12 cellular contexts compared by ENCODE assay signal in genomic region chr5:71836084-71836483, GRCh38.
DNase-seq lines count a peak whose midpoint lies in the region; ATAC-seq, FAIRE-seq and TF ChIP-seq lines count a peak whose summit lies in the region.
"Had no signal": no experiment of that assay in that cellular context is flagged by ENCODE, and none has a peak within 500 bp of the region (broad histone marks: within the 10 kb centered on the region; RNA-seq: fewer than 3 reads in every experiment).

No MANE protein-coding gene starts in this region.

- H3K36me3 ChIP-seq in PC-3 (ENCODE audit: low read depth, low read length) (no peaks in the 10 kb centered on the region), H1 (ENCODE audit: control insufficient read depth in 2 of 4, insufficient read depth in 4 of 4, low read length in 3 of 4) (no peaks in the 10 kb centered on the region)
- H3K36me3 ChIP-seq: SJSA1, upper lobe of right lung had no signal

- H3K4me2 ChIP-seq in PC-3 (ENCODE audit: low read length), result no peak overlapping the region
- H3K4me2 ChIP-seq in H1 (ENCODE audit: insufficient read depth in 1 of 2, low read depth in 2 of 2, low read length in 2 of 2), result no peak overlapping the region

- DNase-seq in DMS53 (lab: John Stamatoyannopoulos, UW) (peak; percentile 22), DMS53 treated with DMSO at 0.1 percent for 48 hours (lab: John Stamatoyannopoulos, UW; ENCODE audit: unreplicated experiment) (no peak), PC-3 (peak; percentile 32), H1 (ENCODE audit: low read depth in 1 of 2, low spot score in 2 of 2) (no peak), osteocyte (ENCODE audit: extremely low spot score, unreplicated experiment) (no peak), GF-D8 (lab: John Stamatoyannopoulos, UW) (no peak), Right ventricle myocardium superior (no peak)
- no peak for DNase-seq in stimulated activated effector memory CD8-positive, alpha-beta T cell treated with anti-CD3 and anti-CD28 coated beads, Interleukin-12 subunit alpha, Interleukin-12 subunit beta, amount 100 ng/mL, for 72 hours (ENCODE audit: low spot score in 2 of 2)
- DNase-seq: upper lobe of right lung had no signal

- H4K8ac ChIP-seq in H1 (ENCODE audit: extremely low read depth, insufficient read depth, low read length), result no peak overlapping the region

- H3K79me2 ChIP-seq in PC-3 (ENCODE audit: low read length), result no peaks in the 10 kb centered on the region
- H3K79me2 ChIP-seq in H1 (ENCODE audit: control insufficient read depth in 1 of 2, insufficient read depth in 2 of 2, low read length in 2 of 2), result no peaks in the 10 kb centered on the region

- H3K27ac Mint-ChIP-seq in osteocyte (ENCODE audit: unreplicated experiment), result no peak overlapping the region
- no peak overlapping the region for H3K27ac Mint-ChIP-seq in stimulated activated effector memory CD8-positive, alpha-beta T cell treated with anti-CD3 and anti-CD28 coated beads, Interleukin-12 subunit alpha, Interleukin-12 subunit beta, amount 100 ng/mL, for 72 hours
- H3K27ac Mint-ChIP-seq: nephron, WTC11 had no signal

- no peak overlapping the region for H3K4ac ChIP-seq in H1 (replicated peaks; ENCODE audit: insufficient read length, low read depth, low read length)

- no peak for TF ChIP-seq EP300 in H1 (IDR thresholded peaks at IDR 0.05; ENCODE audit: borderline replicate concordance in 1 of 2, low read depth in 2 of 2, low read length in 2 of 2)

- H3K27ac ChIP-seq in PC-3 (ENCODE audit: low read length) (no peak overlapping the region), H1 (ENCODE audit: low read depth, low read length) (no peak overlapping the region)
- H3K27ac ChIP-seq: SJSA1, upper lobe of right lung had no signal

- H2AFZ ChIP-seq in PC-3 (ENCODE audit: low read length) (no peak overlapping the region), H1 (ENCODE audit: low read length) (no peak overlapping the region)

- H3K27me3 ChIP-seq in PC-3 (ENCODE audit: low read length) (no peaks in the 10 kb centered on the region), H1 (replicated peaks in 1 of 4; ENCODE audit: control insufficient read depth in 3 of 4, extremely low read depth in 1 of 4, insufficient read depth in 3 of 4, low read length in 3 of 4) (no peaks in the 10 kb centered on the region; a peak in 1 of 7 replicates)
- H3K27me3 ChIP-seq: SJSA1, upper lobe of right lung had no signal

- H2BK120ac ChIP-seq in H1 (replicated peaks; ENCODE audit: low read depth, low read length), result no peak overlapping the region

- POLR2A ChIA-PET in PC-3 (lab: Charles Lee; ENCODE audit: unreplicated experiment), result no interaction called here
- POLR2A ChIA-PET in H1 (lab: Charles Lee; ENCODE audit: partially characterized antibody), result no interaction called here

- H3K27me3 Mint-ChIP-seq in osteocyte (ENCODE audit: unreplicated experiment), result no peaks in the 10 kb centered on the region

- no peak overlapping the region for H2BK12ac ChIP-seq in H1 (ENCODE audit: low read depth, low read length)

- no peaks in the 10 kb centered on the region for H3K79me1 ChIP-seq in H1 (ENCODE audit: low read depth, low read length)

- peak; percentile 59 for TF ChIP-seq CTCF in PC-3 (conservative IDR thresholded peaks at IDR 0.05; ENCODE audit: low read depth, low read length)
- TF ChIP-seq CTCF in H1 (IDR thresholded peaks at IDR 0.05; ENCODE audit: control extremely low read depth in 1 of 3, insufficient read depth in 1 of 3, low read depth in 1 of 3, low read length in 3 of 3), result no peak; a peak in 1 of 4 replicates
- TF ChIP-seq CTCF in osteocyte (IDR thresholded peaks at IDR 0.05), result peak; percentile 47

- CTCF ChIA-PET in PC-3 (lab: Charles Lee) (no interaction called here), H1 (lab: Charles Lee; ENCODE audit: partially characterized antibody) (interaction anchor here (0.5 kb wide), 1 partner anchor 329 kb away, joined by 3 read pairs; no protein-coding TSS in a partner anchor)

- H2BK5ac ChIP-seq in H1 (ENCODE audit: low read depth, low read length), result no peak overlapping the region

- TF ChIP-seq RAD21 in H1 (IDR thresholded peaks at IDR 0.05 in 1 of 2, conservative IDR thresholded peaks at IDR 0.05 in 1 of 2; ENCODE audit: low read depth in 2 of 2, low read length in 2 of 2), result peak; percentile 16 to 32; a peak in 3 of 4 replicates

- no peaks in the 10 kb centered on the region for H3K9me2 ChIP-seq in PC-3 (replicated peaks; ENCODE audit: low read length)

- BruUV-seq in PC-3 (replicated peaks; lab: Mats Ljungman, UMichigan), result no TSS peak

- H3K23me2 ChIP-seq in H1 (ENCODE audit: low read depth, low read length), result no peaks in the 10 kb centered on the region

- no peak overlapping the region for H3K14ac ChIP-seq in H1 (ENCODE audit: insufficient read length)

- H2BK15ac ChIP-seq in H1 (ENCODE audit: low read length), result no peak overlapping the region

- H2BK20ac ChIP-seq in H1 (ENCODE audit: low read length), result no peak overlapping the region

- H2AK5ac ChIP-seq in H1 (ENCODE audit: low read depth, low read length), result no peak overlapping the region

- H4K20me1 ChIP-seq in PC-3 (ENCODE audit: low read length) (no peaks in the 10 kb centered on the region), H1 (replicated peaks in 1 of 2; ENCODE audit: control insufficient read depth in 1 of 2, insufficient read depth in 2 of 2, low read length in 2 of 2) (no peaks in the 10 kb centered on the region)

- no peak overlapping the region for H3K56ac ChIP-seq in H1 (replicated peaks; ENCODE audit: insufficient read length, low read depth, low read length)

- H3K4me1 Mint-ChIP-seq in osteocyte (ENCODE audit: unreplicated experiment), result peaks cover 6% of the 10 kb centered on the region
- H3K4me1 Mint-ChIP-seq in stimulated activated effector memory CD8-positive, alpha-beta T cell treated with anti-CD3 and anti-CD28 coated beads, Interleukin-12 subunit alpha, Interleukin-12 subunit beta, amount 100 ng/mL, for 72 hours, result no peaks in the 10 kb centered on the region

- no peak for FAIRE-seq in H1 (lab: Jason Lieb, UNC)

- no peaks in the 10 kb centered on the region for H3K36me3 Mint-ChIP-seq in osteocyte (ENCODE audit: unreplicated experiment)
- H3K36me3 Mint-ChIP-seq in stimulated activated effector memory CD8-positive, alpha-beta T cell treated with anti-CD3 and anti-CD28 coated beads, Interleukin-12 subunit alpha, Interleukin-12 subunit beta, amount 100 ng/mL, for 72 hours, result no peaks in the 10 kb centered on the region

- H3K4me3 Mint-ChIP-seq in osteocyte (ENCODE audit: unreplicated experiment), result no peak overlapping the region
- no peak overlapping the region for H3K4me3 Mint-ChIP-seq in stimulated activated effector memory CD8-positive, alpha-beta T cell treated with anti-CD3 and anti-CD28 coated beads, Interleukin-12 subunit alpha, Interleukin-12 subunit beta, amount 100 ng/mL, for 72 hours
- H3K4me3 Mint-ChIP-seq: nephron, WTC11 had no signal

- H3K9me3 ChIP-seq in PC-3 (ENCODE audit: low read length) (no peaks in the 10 kb centered on the region), H1 (ENCODE audit: insufficient read depth in 2 of 2, low read depth in 1 of 2, low read length in 1 of 2) (no peaks in the 10 kb centered on the region; a peak in 1 of 4 replicates)
- H3K9me3 ChIP-seq: SJSA1, upper lobe of right lung had no signal

- peaks cover 15% of the 10 kb centered on the region for H3K4me1 ChIP-seq in PC-3 (ENCODE audit: insufficient read depth, low read length)
- H3K4me1 ChIP-seq in H1 (replicated peaks in 1 of 4; ENCODE audit: control insufficient read depth in 3 of 4, insufficient read depth in 4 of 4, low read length in 3 of 4), result no peaks in the 10 kb centered on the region

- no peak overlapping the region for H4K5ac ChIP-seq in H1 (ENCODE audit: insufficient read length, low read depth, low read length)

- H3K9ac ChIP-seq in PC-3 (ENCODE audit: low read length) (no peak overlapping the region), H1 (replicated peaks in 1 of 4; ENCODE audit: extremely low read depth in 1 of 4, low read depth in 3 of 4, low read length in 3 of 4) (no peak overlapping the region)

- intact Hi-C loops in PC-3 (cut with micrococcal nuclease) (loop anchor here (10.0 kb wide), 1 partner anchor 89 kb away; no protein-coding TSS in a partner anchor), Right ventricle myocardium superior (cut with DNase I) (no loop called here)

- TF ChIP-seq POLR2A in H1 (IDR thresholded peaks at IDR 0.05; ENCODE audit: control extremely low read depth in 1 of 2, low read depth in 2 of 2, low read length in 2 of 2), result no peak

- H3K23ac ChIP-seq in H1 (ENCODE audit: insufficient read length), result no peak overlapping the region

- H3K9me3 Mint-ChIP-seq in osteocyte (ENCODE audit: unreplicated experiment), result peaks cover 3% of the 10 kb centered on the region
- no peaks in the 10 kb centered on the region for H3K9me3 Mint-ChIP-seq in stimulated activated effector memory CD8-positive, alpha-beta T cell treated with anti-CD3 and anti-CD28 coated beads, Interleukin-12 subunit alpha, Interleukin-12 subunit beta, amount 100 ng/mL, for 72 hours
- H3K9me3 Mint-ChIP-seq: nephron had no signal

- no peaks in the 10 kb centered on the region for H3F3A ChIP-seq in PC-3 (ENCODE audit: low read length, unreplicated experiment)

- no peak overlapping the region for H3K18ac ChIP-seq in H1 (ENCODE audit: extremely low read depth, low read length)

- ATAC-seq in PC-3, result no peak; the same call in 1 of the 2 replicates
- ATAC-seq in stimulated activated effector memory CD8-positive, alpha-beta T cell treated with anti-CD3 and anti-CD28 coated beads, Interleukin-12 subunit alpha, Interleukin-12 subunit beta, amount 100 ng/mL, for 72 hours, result no peak
- no peak for ATAC-seq in Right ventricle myocardium superior (ENCODE audit: poor library complexity)
- ATAC-seq: upper lobe of right lung, WTC11 had no signal

- no peak overlapping the region for H4K91ac ChIP-seq in H1 (replicated peaks; ENCODE audit: insufficient read length, low read length)

- H3K4me3 ChIP-seq in PC-3 (ENCODE audit: low read length) (no peak overlapping the region), H1 (ENCODE audit: extremely low read depth in 1 of 4, insufficient read depth in 2 of 4, low read depth in 3 of 4, low read length in 4 of 4) (no peak overlapping the region)
- H3K4me3 ChIP-seq: SJSA1, upper lobe of right lung had no signal

TF ChIP-seq in H1, 55 proteins besides CTCF, POLR2A, EP300 and RAD21 (continues in another document):
- TF ChIP-seq JUND (IDR thresholded peaks at IDR 0.05; ENCODE audit: low read length) (no peak), RNF2 (IDR thresholded peaks at IDR 0.05; ENCODE audit: borderline replicate concordance, low read depth, low read length, missing control alignments, poor library complexity, severe bottlenecking) (no peak)

Comparison
In these comparisons a context has a peak if more than half of its experiments do, and no peak if none do; other contexts are left out.
1. DNase-seq: peak in DMS53 (single experiment) and PC-3 (single experiment); none in DMS53 treated with DMSO at 0.1 percent for 48 hours (single experiment), H1 (0 of 2), osteocyte (single experiment), stimulated activated effector memory CD8-positive, alpha-beta T cell treated with anti-CD3 and anti-CD28 coated beads, Interleukin-12 subunit alpha, Interleukin-12 subunit beta, amount 100 ng/mL, for 72 hours (0 of 2), GF-D8 (single experiment) and Right ventricle myocardium superior (single experiment).
2. CTCF ChIP-seq: peak in PC-3 (single experiment) and osteocyte (single experiment); none in H1 (0 of 3).